8 cellular contexts compared by ENCODE assay signal in genomic region chr1:171741872-171742576, GRCh38. TPM values are rescaled to one million over a fixed set of nuclear protein-coding genes. Genes with fewer than 3 reads are reported as not detected.
DNase-seq lines count a peak whose midpoint lies in the region; FAIRE-seq and TF ChIP-seq lines count a peak whose summit lies in the region.

VAMP4 (minus strand) TSS chr1:171742065; CDS start chr1:171738414, 3,651 bp downstream.

- H3K4me3 ChIP-seq in fibroblast of the aortic adventitia (ENCODE audit: low read depth, low read length), result peak within 1 kb of the TSS; percentile 95

- peak within 1 kb of the TSS; percentile 91 for H3K9ac ChIP-seq in ES-I3 (ENCODE audit: low read depth, low read length)

- H3K27ac Mint-ChIP-seq in nephron progenitor cell, result peak within 1 kb of the TSS; percentile 99
- peak within 1 kb of the TSS; percentile 98 for H3K27ac Mint-ChIP-seq in stimulated activated naive CD8-positive, alpha-beta T cell treated with anti-CD3 and anti-CD28 coated beads, Interleukin-15, Interleukin-2, amounts not matched to agents 100 ng/mL and 50 ng/mL, for 24 hours

- H3K36me3 Mint-ChIP-seq in nephron progenitor cell (ENCODE audit: low read depth), result peaks cover 2% of the 10 kb centered on the region
- H3K36me3 Mint-ChIP-seq in stimulated activated naive CD8-positive, alpha-beta T cell treated with anti-CD3 and anti-CD28 coated beads, Interleukin-15, Interleukin-2, amounts not matched to agents 100 ng/mL and 50 ng/mL, for 24 hours (ENCODE audit: low read depth), result peaks cover 8% of the 10 kb centered on the region

- peak; percentile 71 for TF ChIP-seq POLR2A in H54 (IDR thresholded peaks at IDR 0.05; ENCODE audit: low read depth, low read length)

- peak within 1 kb of the TSS; percentile 99 for H3K4me3 Mint-ChIP-seq in nephron progenitor cell
- peak within 1 kb of the TSS; percentile 98 for H3K4me3 Mint-ChIP-seq in stimulated activated naive CD8-positive, alpha-beta T cell treated with anti-CD3 and anti-CD28 coated beads, Interleukin-15, Interleukin-2, amounts not matched to agents 100 ng/mL and 50 ng/mL, for 24 hours

- FAIRE-seq in H54 (lab: Jason Lieb, UNC), result no peak

- DNase-seq in H54 (ENCODE audit: insufficient read length, low spot score) (peak; percentile 61), LoVo (ENCODE audit: low spot score) (peak; percentile 77), SHP77 (lab: John Stamatoyannopoulos, UW) (peak; percentile 78 to 83), activated gamma-delta T cell (lab: John Stamatoyannopoulos, UW) (peak; percentile 70), fibroblast of the aortic adventitia (ENCODE audit: low read depth) (peak; percentile 79), nephron progenitor cell (peak; percentile 91)

- H3K4me1 ChIP-seq in ES-I3 (ENCODE audit: insufficient read depth, low read length), result peaks cover 27% of the 10 kb centered on the region

- H3K9me3 ChIP-seq in ES-I3 (ENCODE audit: control insufficient read depth, insufficient read depth, low read length), result no peaks in the 10 kb centered on the region

- no peaks in the 10 kb centered on the region for H3K36me3 ChIP-seq in ES-I3 (ENCODE audit: insufficient read depth, low read length)

- no peaks in the 10 kb centered on the region for H3K9me3 Mint-ChIP-seq in nephron progenitor cell
- no peaks in the 10 kb centered on the region for H3K9me3 Mint-ChIP-seq in stimulated activated naive CD8-positive, alpha-beta T cell treated with anti-CD3 and anti-CD28 coated beads, Interleukin-15, Interleukin-2, amounts not matched to agents 100 ng/mL and 50 ng/mL, for 24 hours

- TF ChIP-seq CTCF in fibroblast of the aortic adventitia (IDR thresholded peaks at IDR 0.05; ENCODE audit: insufficient read depth, low read length) (no peak), nephron progenitor cell (IDR thresholded peaks at IDR 0.05) (no peak)

- peaks cover 3% of the 10 kb centered on the region for H3K27me3 Mint-ChIP-seq in nephron progenitor cell (ENCODE audit: low read depth, poor library complexity)
- H3K27me3 Mint-ChIP-seq in stimulated activated naive CD8-positive, alpha-beta T cell treated with anti-CD3 and anti-CD28 coated beads, Interleukin-15, Interleukin-2, amounts not matched to agents 100 ng/mL and 50 ng/mL, for 24 hours, result no peaks in the 10 kb centered on the region

- H3K4me1 Mint-ChIP-seq in nephron progenitor cell, result peaks cover 57% of the 10 kb centered on the region
- H3K4me1 Mint-ChIP-seq in stimulated activated naive CD8-positive, alpha-beta T cell treated with anti-CD3 and anti-CD28 coated beads, Interleukin-15, Interleukin-2, amounts not matched to agents 100 ng/mL and 50 ng/mL, for 24 hours (ENCODE audit: low read depth), result peaks cover 60% of the 10 kb centered on the region

RNA-seq across cellular contexts. Expression of gene VAMP4, which starts in this region (rescaled TPM):
- 10.7 and 15.5 TPM in 2 replicates for total RNA-seq in fibroblast of the aortic adventitia (ENCODE audit: low replicate concordance)

Comparison
In these comparisons a context has a peak if more than half of its experiments do, and no peak if none do; other contexts are left out.
1. Peak in every context shown above with its lines: DNase-seq and H3K4me3 ChIP-seq.